ENCODE assay signal across 22 cellular contexts in the genomic region with DNA sequence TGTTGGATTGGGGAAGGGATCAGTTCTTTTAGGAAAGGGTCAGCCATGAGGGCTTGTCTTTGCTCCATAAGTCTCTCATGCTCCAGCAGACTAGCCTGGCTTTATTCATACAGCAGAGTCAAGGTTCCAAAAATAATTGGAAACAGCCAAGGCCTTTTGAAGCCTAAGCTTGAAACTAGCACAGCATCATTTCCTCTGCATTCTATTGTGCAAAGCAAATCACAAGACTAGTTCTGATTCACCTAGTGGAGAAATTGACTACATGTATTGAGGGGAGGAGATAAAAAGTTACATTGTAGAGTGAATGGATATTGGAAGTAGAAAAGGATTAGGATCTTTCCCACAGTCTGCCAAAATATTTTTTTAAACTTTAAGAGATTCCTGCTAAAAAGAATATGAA.
"Had no signal": no experiment of that assay in that cellular context is flagged by ENCODE, and none has a peak within 500 bp of the region (broad histone marks: within the 10 kb centered on the region; RNA-seq: fewer than 3 reads in every experiment).

No MANE protein-coding gene starts in this region.

- H3K27me3 ChIP-seq: foreskin keratinocyte, hepatocyte, pancreas, right lobe of liver had no signal

- H3K27me3 Mint-ChIP-seq: activated CD4-positive, alpha-beta memory T cell treated with anti-CD3 and anti-CD28 coated beads, Interleukin-2, amount 10 ng/mL, durations not matched to agents 7 days and 5 days; activated CD4-positive, alpha-beta T cell treated with anti-CD3 and anti-CD28 coated beads for 36 hours; brain; central memory CD8-positive, alpha-beta T cell; stimulated activated naive CD8-positive, alpha-beta T cell treated with anti-CD3 and anti-CD28 coated beads, Interleukin-15, Interleukin-2, amounts not matched to agents 100 ng/mL and 50 ng/mL, for 24 hours had no signal

- H3K27ac Mint-ChIP-seq: activated CD4-positive, alpha-beta memory T cell treated with anti-CD3 and anti-CD28 coated beads, Interleukin-2, amount 10 ng/mL, durations not matched to agents 7 days and 5 days; activated CD4-positive, alpha-beta T cell treated with anti-CD3 and anti-CD28 coated beads for 36 hours; activated naive CD4-positive, alpha-beta T cell treated with anti-CD3 and anti-CD28 coated beads for 36 hours; activated T-helper 2 cell treated with anti-CD3 and anti-CD28 coated beads, Interferon-gamma antibody, Interleukin-2, Interleukin-4, amounts not matched to agents 10 μg/mL and 5 μg/mL and 100 μg/mL, durations not matched to agents 14 hours and 24 hours and 36 hours; brain; natural killer cell; stimulated activated naive CD8-positive, alpha-beta T cell treated with anti-CD3 and anti-CD28 coated beads, Interleukin-15, Interleukin-2, amounts not matched to agents 100 ng/mL and 50 ng/mL, for 24 hours; T-helper 2 cell treated with Interferon-gamma antibody and Interleukin-4, amounts not matched to agents 5 μg/mL and 100 μg/mL, for 36 hours had no signal

- H3K36me3 ChIP-seq: lower lobe of right lung, pancreas, right lobe of liver had no signal

- H3K4me3 Mint-ChIP-seq: activated CD4-positive, alpha-beta memory T cell treated with anti-CD3 and anti-CD28 coated beads, Interleukin-2, amount 10 ng/mL, durations not matched to agents 7 days and 5 days; activated CD4-positive, alpha-beta T cell treated with anti-CD3 and anti-CD28 coated beads for 36 hours; activated naive CD4-positive, alpha-beta T cell treated with anti-CD3 and anti-CD28 coated beads for 36 hours; brain; central memory CD8-positive, alpha-beta T cell; natural killer cell; stimulated activated naive CD8-positive, alpha-beta T cell treated with anti-CD3 and anti-CD28 coated beads, Interleukin-15, Interleukin-2, amounts not matched to agents 100 ng/mL and 50 ng/mL, for 24 hours; T-helper 2 cell treated with Interferon-gamma antibody and Interleukin-4, amounts not matched to agents 5 μg/mL and 100 μg/mL, for 36 hours had no signal

- DNase-seq: activated CD4-positive, alpha-beta memory T cell treated with anti-CD3 and anti-CD28 coated beads, Interleukin-2, amount 10 ng/mL, durations not matched to agents 7 days and 5 days; activated CD4-positive, alpha-beta T cell treated with anti-CD3 and anti-CD28 coated beads for 36 hours; activated naive CD4-positive, alpha-beta T cell treated with anti-CD3 and anti-CD28 coated beads for 36 hours; activated T-cell treated with anti-CD3 and anti-CD28 coated beads, Interleukin-2, amount 50 U/mL, for 1 hour; anterior cingulate cortex; cortex of kidney; islet precursor cell; lower lobe of right lung; natural killer cell; pancreas; right lobe of liver; small intestine; stimulated activated CD4-positive, alpha-beta T cell treated with anti-CD3 and anti-CD28 coated beads, Interleukin-15, amount 100 ng/mL, for 24 hours; stimulated activated CD4-positive, alpha-beta T cell treated with anti-CD3 and anti-CD28 coated beads, Interleukin-2, amount 100 ng/mL, for 48 hours; trophoblast cell had no signal

- H3K4me2 ChIP-seq: hepatocyte had no signal

- H3K9me3 ChIP-seq: lower lobe of right lung, pancreas, right lobe of liver had no signal

- H3K4me1 Mint-ChIP-seq: activated CD4-positive, alpha-beta memory T cell treated with anti-CD3 and anti-CD28 coated beads, Interleukin-2, amount 10 ng/mL, durations not matched to agents 7 days and 5 days; activated CD4-positive, alpha-beta T cell treated with anti-CD3 and anti-CD28 coated beads for 36 hours; central memory CD8-positive, alpha-beta T cell; natural killer cell had no signal

- H3K27ac ChIP-seq: foreskin keratinocyte, hepatocyte, lower lobe of right lung, pancreas, right lobe of liver had no signal

- H3K36me3 Mint-ChIP-seq: brain, natural killer cell had no signal

- ATAC-seq: activated CD4-positive, alpha-beta T cell treated with anti-CD3 and anti-CD28 coated beads for 36 hours; foreskin keratinocyte; lower lobe of right lung; natural killer cell; pancreas; right lobe of liver had no signal

- H3K79me2 ChIP-seq: hepatocyte had no signal

- H3K4me1 ChIP-seq: foreskin keratinocyte, lower lobe of right lung, pancreas, right lobe of liver had no signal

- H3K4me3 ChIP-seq: hepatocyte, lower lobe of right lung, pancreas, right lobe of liver had no signal

- H2AFZ ChIP-seq: hepatocyte had no signal

- H3K9me3 Mint-ChIP-seq: activated T-helper 2 cell treated with anti-CD3 and anti-CD28 coated beads, Interferon-gamma antibody, Interleukin-2, Interleukin-4, amounts not matched to agents 10 μg/mL and 5 μg/mL and 100 μg/mL, durations not matched to agents 14 hours and 24 hours and 36 hours; T-helper 2 cell treated with Interferon-gamma antibody and Interleukin-4, amounts not matched to agents 5 μg/mL and 100 μg/mL, for 36 hours had no signal
